ENCODE assay signal across 12 cellular contexts in the genomic region with DNA sequence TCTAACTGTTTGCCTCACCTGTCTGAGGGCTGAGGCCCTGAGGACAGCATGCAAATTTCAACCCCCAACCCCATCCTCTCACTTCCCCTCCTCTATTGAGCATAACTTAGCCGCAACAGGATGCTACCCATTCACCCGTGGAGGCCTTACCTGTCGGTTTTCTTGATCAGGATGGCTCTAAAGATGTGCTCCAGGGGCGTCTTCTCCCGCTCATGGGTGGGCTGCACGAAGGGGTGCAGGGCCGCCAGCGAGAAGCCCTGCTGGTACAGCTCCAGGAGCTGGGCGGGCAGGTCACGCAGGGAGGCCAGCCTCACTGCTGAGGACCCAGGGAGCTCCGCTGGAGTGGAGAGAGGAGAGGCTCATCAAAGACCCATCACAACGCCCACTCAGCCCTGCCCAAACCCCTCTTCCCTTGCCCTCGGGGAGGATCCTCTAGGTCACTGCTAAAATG.
DNase-seq lines count a peak whose midpoint lies in the region; ATAC-seq and TF ChIP-seq lines count a peak whose summit lies in the region.
"Had no signal": no experiment of that assay in that cellular context is flagged by ENCODE, and none has a peak within 500 bp of the region (broad histone marks: within the 10 kb centered on the region; RNA-seq: fewer than 3 reads in every experiment).

No MANE protein-coding gene starts in this region.

- no peaks in the 10 kb centered on the region for H3K27me3 Mint-ChIP-seq in activated naive CD4-positive, alpha-beta T cell treated with anti-CD3 and anti-CD28 coated beads for 36 hours (ENCODE audit: low read depth)

- intact Hi-C loops in activated naive CD4-positive, alpha-beta T cell treated with anti-CD3 and anti-CD28 coated beads for 36 hours (cut with micrococcal nuclease): no loop called here

- TF ChIP-seq POLR2A in GM15510 (IDR thresholded peaks at IDR 0.05; ENCODE audit: borderline replicate concordance, extremely low read depth, insufficient read length): peak; percentile 25

- CTCF ChIA-PET in activated naive CD4-positive, alpha-beta T cell treated with anti-CD3 and anti-CD28 coated beads for 36 hours (lab: Charles Lee): no interaction called here

- peak; percentile 70 for ATAC-seq in GM19463 (IDR thresholded peaks at IDR 0.05; ENCODE audit: unreplicated experiment)
- ATAC-seq in HG02970 (IDR thresholded peaks at IDR 0.05; ENCODE audit: low FRiP score, unreplicated experiment): peak; percentile 65
- ATAC-seq: Panc1 had no signal

- peaks cover 31% of the 10 kb centered on the region for H3K36me3 Mint-ChIP-seq in activated naive CD4-positive, alpha-beta T cell treated with anti-CD3 and anti-CD28 coated beads for 36 hours (ENCODE audit: low read depth)

- H3K4me3 Mint-ChIP-seq in activated naive CD4-positive, alpha-beta T cell treated with anti-CD3 and anti-CD28 coated beads for 36 hours: no peak overlapping the region
- H3K4me3 Mint-ChIP-seq: CD14-positive monocyte had no signal

- peaks cover 12% of the 10 kb centered on the region for H3K4me1 Mint-ChIP-seq in activated naive CD4-positive, alpha-beta T cell treated with anti-CD3 and anti-CD28 coated beads for 36 hours (ENCODE audit: low read depth)

- peak; percentile 86 for DNase-seq in NCI-H69 (lab: John Stamatoyannopoulos, UW)
- no peak for DNase-seq in SHP77 (lab: John Stamatoyannopoulos, UW)
- no peak for DNase-seq in cerebellar nuclear complex (lab: John Stamatoyannopoulos, UW)
- no peak for DNase-seq in NCI-H510A (lab: John Stamatoyannopoulos, UW)
- no peak for DNase-seq in activated naive CD4-positive, alpha-beta T cell treated with anti-CD3 and anti-CD28 coated beads for 36 hours
- DNase-seq: activated CD4-positive, alpha-beta T cell treated with anti-CD3 and anti-CD28 coated beads, Interleukin-2, amount 50 U/mL, for 4 hours; GOT3 had no signal

- no peak overlapping the region for H3K27ac Mint-ChIP-seq in activated naive CD4-positive, alpha-beta T cell treated with anti-CD3 and anti-CD28 coated beads for 36 hours

- H3K9me3 Mint-ChIP-seq in activated naive CD4-positive, alpha-beta T cell treated with anti-CD3 and anti-CD28 coated beads for 36 hours: no peaks in the 10 kb centered on the region
- H3K9me3 Mint-ChIP-seq: CD14-positive monocyte had no signal
